In the genomic region with DNA sequence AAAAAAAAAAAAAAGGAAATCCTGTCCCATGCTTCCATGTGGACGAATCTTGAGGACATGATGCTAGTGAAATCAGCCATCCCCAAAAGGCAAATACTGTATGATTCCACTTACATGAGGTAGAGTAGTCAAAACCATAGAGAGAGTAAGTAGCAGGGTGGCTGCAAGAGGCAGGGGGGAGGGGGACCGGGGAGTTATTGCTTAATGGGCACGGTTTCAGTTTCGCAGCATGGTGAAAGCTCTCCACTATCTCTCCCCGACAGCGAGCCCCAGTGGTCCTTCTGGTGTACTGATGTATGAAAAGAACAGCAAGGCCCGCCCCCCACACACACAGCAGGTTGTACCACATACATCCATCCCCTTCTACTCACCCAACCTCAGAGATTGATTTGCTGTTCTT, we compare ENCODE assay signal across 9 cellular contexts. TPM values are rescaled to one million over a fixed set of nuclear protein-coding genes. Genes with fewer than 3 reads are reported as not detected.
A peak's percentile ranks its signal among the peaks of the same experiment; 100 is the strongest.
DNase-seq lines count a peak whose midpoint lies in the region; ATAC-seq and TF ChIP-seq lines count a peak whose summit lies in the region.
"Had no signal": no experiment of that assay in that cellular context is flagged by ENCODE, and none has a peak within 500 bp of the region (broad histone marks: within the 10 kb centered on the region; RNA-seq: fewer than 3 reads in every experiment).

No MANE protein-coding gene starts in this region.

- peak overlapping the region; percentile 14 to 66 for H3K27ac Mint-ChIP-seq in natural killer cell

- POLR2A ChIA-PET in PC-3 (lab: Charles Lee; ENCODE audit: unreplicated experiment) = no interaction called here

- peak; percentile 77 for DNase-seq in GM12864 (ENCODE audit: low read depth)
- peak; percentile 56 for DNase-seq in H4 (ENCODE audit: low spot score)
- DNase-seq in NAMALWA (ENCODE audit: low spot score) = peak; percentile 98
- peak; percentile 48 for DNase-seq in activated CD4-positive, CD25-positive, alpha-beta regulatory T cell treated with anti-CD3 and anti-CD28 coated beads, Interleukin-2, amount 50 U/mL, for 16 hours (ENCODE audit: low read depth, low spot score)
- peak; percentile 77 for DNase-seq in choroid plexus epithelial cell (ENCODE audit: low read depth)
- DNase-seq in natural killer cell = peak; percentile 78
- DNase-seq in thoracic aorta (ENCODE audit: low spot score) = peak; percentile 38
- no peak for DNase-seq in PC-3

- no peak overlapping the region for H3K9ac ChIP-seq in PC-3 (ENCODE audit: low read length)

- no peaks in the 10 kb centered on the region for H3K9me2 ChIP-seq in PC-3 (replicated peaks; ENCODE audit: low read length)

- peaks cover 5 to 10% of the 10 kb centered on the region in 2 donors for H3K4me1 Mint-ChIP-seq in natural killer cell

- no peaks in the 10 kb centered on the region for H3K4me1 ChIP-seq in thoracic aorta (ENCODE audit: control insufficient read depth in 1 of 2, low read depth in 2 of 2)
- H3K4me1 ChIP-seq in PC-3 (ENCODE audit: insufficient read depth, low read length) = no peaks in the 10 kb centered on the region

- no peaks in the 10 kb centered on the region for H3K79me2 ChIP-seq in PC-3 (ENCODE audit: low read length)

- H3K9me3 Mint-ChIP-seq in natural killer cell = no peaks in the 10 kb centered on the region

- no peak overlapping the region for H3K4me3 Mint-ChIP-seq in natural killer cell

- CTCF ChIA-PET in PC-3 (lab: Charles Lee) = no interaction called here

- H3K36me3 ChIP-seq in thoracic aorta = peaks cover 20% of the 10 kb centered on the region
- no peaks in the 10 kb centered on the region; the same call in 1 of the 2 replicates for H3K36me3 ChIP-seq in PC-3 (ENCODE audit: low read depth, low read length)

- H3F3A ChIP-seq in PC-3 (ENCODE audit: low read length, unreplicated experiment) = no peaks in the 10 kb centered on the region

- H4K20me1 ChIP-seq in PC-3 (ENCODE audit: low read length) = no peaks in the 10 kb centered on the region

- H3K4me3 ChIP-seq in GM12864 (ENCODE audit: low read depth, low read length) = no peak overlapping the region
- H3K4me3 ChIP-seq in choroid plexus epithelial cell (ENCODE audit: low read depth, low read length) = no peak overlapping the region
- H3K4me3 ChIP-seq in thoracic aorta = no peak overlapping the region
- no peak overlapping the region for H3K4me3 ChIP-seq in PC-3 (ENCODE audit: low read length)

- intact Hi-C loops in natural killer cell (cut with micrococcal nuclease) (loop anchor here (10.0 kb wide), 2 partner anchors 119 to 171 kb away; no protein-coding TSS in a partner anchor), PC-3 (cut with micrococcal nuclease) (no loop called here)

- no peaks in the 10 kb centered on the region for H3K9me3 ChIP-seq in thoracic aorta
- no peaks in the 10 kb centered on the region for H3K9me3 ChIP-seq in PC-3 (ENCODE audit: low read length)

- ATAC-seq in natural killer cell = peak; percentile 99 to 100 (median 99)
- ATAC-seq in thoracic aorta (ENCODE audit: insufficient number of reproducible peaks, low FRiP score, low read depth) = no peak
- ATAC-seq in PC-3 = no peak

- no TSS peak for BruUV-seq in PC-3 (replicated peaks; lab: Mats Ljungman, UMichigan)

- TF ChIP-seq CTCF in GM12864 (IDR thresholded peaks at IDR 0.05; ENCODE audit: low read depth, low read length, missing control alignments) = peak; percentile 72
- TF ChIP-seq CTCF in choroid plexus epithelial cell (conservative IDR thresholded peaks at IDR 0.05; ENCODE audit: low read depth, low read length) = peak; percentile 48
- peak; percentile 44 for TF ChIP-seq CTCF in natural killer cell (IDR thresholded peaks at IDR 0.05)
- no peak for TF ChIP-seq CTCF in thoracic aorta (IDR thresholded peaks at IDR 0.05)
- no peak for TF ChIP-seq CTCF in PC-3 (conservative IDR thresholded peaks at IDR 0.05; ENCODE audit: low read depth, low read length)

- H2AFZ ChIP-seq in PC-3 (ENCODE audit: low read length) = no peak overlapping the region

- no peaks in the 10 kb centered on the region for H3K27me3 Mint-ChIP-seq in natural killer cell (ENCODE audit: low read depth in 2 of 2)

- H3K36me3 Mint-ChIP-seq in natural killer cell = no peaks in the 10 kb centered on the region

- H3K4me2 ChIP-seq in PC-3 (ENCODE audit: low read length) = no peak overlapping the region

- H3K27me3 ChIP-seq in thoracic aorta (replicated peaks; ENCODE audit: insufficient read depth) = no peaks in the 10 kb centered on the region
- H3K27me3 ChIP-seq in PC-3 (ENCODE audit: low read length) = no peaks in the 10 kb centered on the region

- H3K27ac ChIP-seq in thoracic aorta = no peak overlapping the region
- H3K27ac ChIP-seq in PC-3 (ENCODE audit: low read length) = no peak overlapping the region
- H3K27ac ChIP-seq: VCaP had no signal

RNA-seq across cellular contexts. Expression of gene NOD1, which starts 32.8 kb away (rescaled TPM):
- total RNA-seq in H4 (2014; rRNA removed; shearing (Covaris generic)) = 8.2 and 10.2 TPM in 2 replicates
- total RNA-seq in natural killer cell (10 to 100 TPM; 28.2 to 32.4 (median 31.2) TPM), thoracic aorta (10 to 100 TPM; 16.2 to 47.0 TPM), PC-3 (2014; rRNA removed) (4.6 and 5.9 TPM in 2 replicates)

RNA-seq across cellular contexts. Expression of gene GGCT, which starts 58.9 kb away (rescaled TPM):
- 127 and 144 TPM in 2 replicates for total RNA-seq in H4 (2014; rRNA removed; shearing (Covaris generic))
- 10 to 100 TPM in 1 of 3 donors, 1 to 10 TPM in 2; 8.7 to 10.8 (median 9.2) TPM for total RNA-seq in natural killer cell
- 10 to 100 TPM; 11.8 to 24.6 TPM for total RNA-seq in thoracic aorta
- 64.1 and 67.6 TPM in 2 replicates for total RNA-seq in PC-3 (2014; rRNA removed)

Comparison
In these comparisons a context has a peak if more than half of its experiments do, and no peak if none do; other contexts are left out.
1. CTCF ChIP-seq: peak in GM12864 (single experiment), choroid plexus epithelial cell (single experiment) and natural killer cell (single experiment); none in thoracic aorta (single experiment) and PC-3 (single experiment).
2. ATAC-seq: peak in natural killer cell (3 of 3); none in thoracic aorta (single experiment) and PC-3 (single experiment).